ENCODE assay signal across 15 cellular contexts in the genomic region with DNA sequence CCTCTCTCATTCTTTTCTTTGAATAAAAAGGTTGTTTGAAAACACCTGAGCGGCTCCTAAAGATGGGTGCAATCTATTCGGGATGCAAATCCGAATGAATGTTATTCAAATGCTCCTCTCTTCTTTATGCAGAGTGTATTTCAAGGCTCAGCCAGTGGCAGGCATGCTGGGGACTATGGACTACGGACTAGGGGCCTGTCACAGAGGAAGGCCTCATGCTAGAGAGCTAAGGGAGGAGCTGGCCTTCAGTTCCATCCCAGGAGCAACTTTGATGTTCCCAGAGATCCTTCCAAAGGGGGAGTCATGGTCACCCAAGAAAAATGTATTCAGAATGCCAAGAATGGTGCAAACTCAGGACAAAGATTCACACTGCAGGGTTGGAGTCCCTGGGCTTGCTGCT. TPM values are rescaled to one million over a fixed set of nuclear protein-coding genes. Genes with fewer than 3 reads are reported as not detected.
DNase-seq lines count a peak whose midpoint lies in the region; ATAC-seq, FAIRE-seq and TF ChIP-seq lines count a peak whose summit lies in the region.
"Had no signal": no experiment of that assay in that cellular context is flagged by ENCODE, and none has a peak within 500 bp of the region (broad histone marks: within the 10 kb centered on the region; RNA-seq: fewer than 3 reads in every experiment).

No MANE protein-coding gene starts in this region.

- H3K4me1 ChIP-seq in SK-N-SH (ENCODE audit: control insufficient read depth in 1 of 2, insufficient read depth in 2 of 2, low read depth in 1 of 2, low read length in 1 of 2) (peaks cover 8 to 28% of the 10 kb centered on the region in 2 experiments; a peak in 3 of 4 replicates), Karpas-422 (ENCODE audit: low read length) (peaks cover 40% of the 10 kb centered on the region), astrocyte (ENCODE audit: insufficient read depth, low read length) (peaks cover 41% of the 10 kb centered on the region), spleen (peaks cover 37 to 100% (median 71%) of the 10 kb centered on the region in 6 donors), Caco-2 (peaks cover 58% of the 10 kb centered on the region)

- TF ChIP-seq POLR2A in spleen (IDR thresholded peaks at IDR 0.05) = no peak

- H3K9me3 ChIP-seq in SK-N-SH (no peaks in the 10 kb centered on the region), Karpas-422 (ENCODE audit: low read length) (no peaks in the 10 kb centered on the region), astrocyte (ENCODE audit: insufficient read depth, low read depth, low read length) (no peaks in the 10 kb centered on the region), spleen (no peaks in the 10 kb centered on the region), Caco-2 (no peaks in the 10 kb centered on the region)
- H3K9me3 ChIP-seq: gastroesophageal sphincter, SJSA1 had no signal

- no peak for TF ChIP-seq CTCF in SK-N-SH (IDR thresholded peaks at IDR 0.05)
- TF ChIP-seq CTCF in astrocyte (IDR thresholded peaks at IDR 0.05; ENCODE audit: insufficient read depth, low read depth, low read length) = no peak
- no peak for TF ChIP-seq CTCF in spleen (IDR thresholded peaks at IDR 0.05 in 8 of 11, conservative IDR thresholded peaks at IDR 0.05 in 3 of 11)
- TF ChIP-seq CTCF in Caco-2 (IDR thresholded peaks at IDR 0.05; ENCODE audit: insufficient read depth in 1 of 2, low read depth in 1 of 2, low read length in 1 of 2, severe bottlenecking in 1 of 2, unreplicated experiment in 1 of 2) = no peak

- no peak overlapping the region for H3K4me3 Mint-ChIP-seq in astrocyte (ENCODE audit: unreplicated experiment)
- no peak overlapping the region for H3K4me3 Mint-ChIP-seq in Caco-2 (ENCODE audit: unreplicated experiment)

- peak overlapping the region in 1 of 2 experiments; percentile 92; a peak in 1 of 4 replicates for H3K27ac ChIP-seq in SK-N-SH (ENCODE audit: low read depth in 2 of 2, low read length in 1 of 2)
- H3K27ac ChIP-seq in Karpas-422 (ENCODE audit: low read length) = peak overlapping the region; percentile 28; the same call in 1 of the 2 replicates
- no peak overlapping the region for H3K27ac ChIP-seq in astrocyte (ENCODE audit: low read depth, low read length)
- H3K27ac ChIP-seq in spleen = peak overlapping the region in 7 of 8 donors; percentile 43 to 93 (median 88)
- H3K27ac ChIP-seq: 22Rv1 had no signal

- no peak for TF ChIP-seq EP300 in SK-N-SH (IDR thresholded peaks at IDR 0.05; ENCODE audit: borderline replicate concordance in 1 of 2, low read depth in 1 of 2, low read length in 1 of 2)

- H2AFZ ChIP-seq in SK-N-SH (ENCODE audit: low read depth) = no peak overlapping the region
- H2AFZ ChIP-seq in Karpas-422 (ENCODE audit: low read length) = no peak overlapping the region
- H2AFZ ChIP-seq in astrocyte (ENCODE audit: low read depth, low read length) = no peak overlapping the region

- H3K4me2 ChIP-seq in SK-N-SH = peak overlapping the region; percentile 72
- H3K4me2 ChIP-seq in Karpas-422 (ENCODE audit: low read depth, low read length, poor library complexity, severe bottlenecking) = peak overlapping the region; percentile 6
- H3K4me2 ChIP-seq in astrocyte (ENCODE audit: low read length) = peak overlapping the region; percentile 80

- H4K20me1 ChIP-seq in SK-N-SH (ENCODE audit: insufficient read depth) = no peaks in the 10 kb centered on the region
- no peaks in the 10 kb centered on the region for H4K20me1 ChIP-seq in Karpas-422 (ENCODE audit: insufficient read depth, low read depth, low read length)
- H4K20me1 ChIP-seq in astrocyte (ENCODE audit: insufficient read depth, low read length) = no peaks in the 10 kb centered on the region

- no peaks in the 10 kb centered on the region for H3K27me3 Mint-ChIP-seq in astrocyte (ENCODE audit: low read depth, unreplicated experiment)
- H3K27me3 Mint-ChIP-seq in Caco-2 (ENCODE audit: insufficient read depth, unreplicated experiment) = no peaks in the 10 kb centered on the region

- H3K36me3 Mint-ChIP-seq in astrocyte (ENCODE audit: low read depth, unreplicated experiment) = no peaks in the 10 kb centered on the region
- H3K36me3 Mint-ChIP-seq in Caco-2 (ENCODE audit: insufficient read depth, unreplicated experiment) = no peaks in the 10 kb centered on the region

- DNase-seq in SK-N-SH (no peak), Karpas-422 (no peak), astrocyte (ENCODE audit: low read depth) (no peak), spleen (no peak), 8988T (no peak), SK-N-DZ (ENCODE audit: low spot score) (no peak), Caco-2 (no peak)
- DNase-seq: DMS79, dorsolateral prefrontal cortex, left ventricle myocardium superior, NCI-H69 had no signal

- POLR2A ChIA-PET in SK-N-SH (lab: Yijun Ruan, JAX) (no interaction called here), Caco-2 (lab: Charles Lee) (no interaction called here)

- no peak for ATAC-seq in SK-N-SH treated with all-trans-retinoic acid at 6 μM for 48 hours
- ATAC-seq: gastroesophageal sphincter had no signal

- peaks cover 25% of the 10 kb centered on the region for H3F3A ChIP-seq in SK-N-SH (replicated peaks; ENCODE audit: insufficient read depth)

- no peak for FAIRE-seq in astrocyte (lab: Jason Lieb, UNC)

- TF ChIP-seq RAD21 in SK-N-SH (IDR thresholded peaks at IDR 0.05; ENCODE audit: low read length) = no peak

- intact Hi-C loops in spleen (cut with DNase I; ENCODE audit: low total_unique reads) (no loop called here), Caco-2 (cut with micrococcal nuclease; ENCODE audit: unreplicated experiment) (loop anchor here (5.0 kb wide), 3 partner anchors 37 to 72 kb away; no protein-coding TSS in a partner anchor)

- BruUV-seq in Caco-2 (replicated peaks; lab: Mats Ljungman, UMichigan) = no TSS peak

- H3K9ac ChIP-seq in SK-N-SH (no peak overlapping the region), Karpas-422 (ENCODE audit: low read length) (no peak overlapping the region), astrocyte (ENCODE audit: low read length) (no peak overlapping the region)

- H3K27me3 ChIP-seq in SK-N-SH (ENCODE audit: insufficient read depth) = no peaks in the 10 kb centered on the region
- H3K27me3 ChIP-seq in Karpas-422 (ENCODE audit: low read length) = no peaks in the 10 kb centered on the region
- no peaks in the 10 kb centered on the region for H3K27me3 ChIP-seq in astrocyte (ENCODE audit: insufficient read depth, low read length)
- H3K27me3 ChIP-seq in spleen (replicated peaks in 1 of 7) = no peaks in the 10 kb centered on the region
- H3K27me3 ChIP-seq in Caco-2 (replicated peaks; ENCODE audit: control insufficient read depth, insufficient read depth, low read length) = no peaks in the 10 kb centered on the region
- H3K27me3 ChIP-seq: dorsolateral prefrontal cortex, gastroesophageal sphincter, SJSA1 had no signal

- no peaks in the 10 kb centered on the region for H3K36me3 ChIP-seq in SK-N-SH (replicated peaks in 1 of 2; ENCODE audit: control insufficient read depth in 1 of 2, insufficient read depth in 2 of 2, low read length in 1 of 2)
- peaks cover 19% of the 10 kb centered on the region for H3K36me3 ChIP-seq in Karpas-422 (ENCODE audit: insufficient read depth, low read length)
- no peaks in the 10 kb centered on the region for H3K36me3 ChIP-seq in astrocyte (ENCODE audit: insufficient read depth, low read length)
- peaks cover 0 to 60% (median 9%) of the 10 kb centered on the region in 6 donors for H3K36me3 ChIP-seq in spleen
- H3K36me3 ChIP-seq in Caco-2 (ENCODE audit: control insufficient read depth, insufficient read depth, low read length) = no peaks in the 10 kb centered on the region
- H3K36me3 ChIP-seq: gastroesophageal sphincter, SJSA1 had no signal

- H3K9me2 ChIP-seq in SK-N-SH = no peaks in the 10 kb centered on the region
- no peaks in the 10 kb centered on the region for H3K9me2 ChIP-seq in Karpas-422 (replicated peaks; ENCODE audit: insufficient read depth, low read length)

- H3K4me1 Mint-ChIP-seq in astrocyte (ENCODE audit: low read depth, unreplicated experiment) = peaks cover 48% of the 10 kb centered on the region
- H3K4me1 Mint-ChIP-seq in Caco-2 (ENCODE audit: low read depth, unreplicated experiment) = peaks cover 41% of the 10 kb centered on the region

- H3K79me2 ChIP-seq in SK-N-SH (ENCODE audit: insufficient read depth) (no peaks in the 10 kb centered on the region), Karpas-422 (ENCODE audit: low read length) (peaks cover 54% of the 10 kb centered on the region), astrocyte (ENCODE audit: insufficient read depth, low read length) (no peaks in the 10 kb centered on the region)

- CTCF ChIA-PET in SK-N-SH (lab: Yijun Ruan, JAX) (no interaction called here), Caco-2 (lab: Charles Lee) (no interaction called here)

- WGBS in SK-N-SH (ENCODE audit: low lambda C conversion rate) = 100% methylated on average over 4 of the region's 4 CpGs
- WGBS in spleen, 5 donors = 63 to 82% (median 77%) methylated on average over 4 of the region's 4 CpGs

- no peak overlapping the region for H3K4me3 ChIP-seq in SK-N-SH (ENCODE audit: low read depth in 2 of 2, low read length in 1 of 2)
- no peak overlapping the region for H3K4me3 ChIP-seq in Karpas-422 (ENCODE audit: low read length)
- no peak overlapping the region for H3K4me3 ChIP-seq in astrocyte (ENCODE audit: insufficient read depth, low read depth, low read length)
- H3K4me3 ChIP-seq in spleen = peak overlapping the region in 1 of 8 donors; percentile 49
- no peak overlapping the region for H3K4me3 ChIP-seq in Caco-2 (ENCODE audit: low read depth, low read length)
- H3K4me3 ChIP-seq: dorsolateral prefrontal cortex, gastroesophageal sphincter, SJSA1 had no signal

- H3K27ac Mint-ChIP-seq in astrocyte (ENCODE audit: unreplicated experiment) (no peak overlapping the region), Caco-2 (ENCODE audit: unreplicated experiment) (no peak overlapping the region)

- H3K9me3 Mint-ChIP-seq in astrocyte (ENCODE audit: unreplicated experiment) (peaks cover 1% of the 10 kb centered on the region), Caco-2 (ENCODE audit: unreplicated experiment) (no peaks in the 10 kb centered on the region)

TF ChIP-seq in SK-N-SH, 30 proteins besides CTCF, POLR2A, EP300 and RAD21 (continues in another document):
- TF ChIP-seq FOXM1 (IDR thresholded peaks at IDR 0.05; ENCODE audit: low read depth) (no peak), POLR2AphosphoS5 (IDR thresholded peaks at IDR 0.05; ENCODE audit: low read depth, low read length) (no peak), RFX5 (IDR thresholded peaks at IDR 0.05; ENCODE audit: low read length) (no peak)

TF ChIP-seq in SK-N-SH treated with all-trans-retinoic acid at 6 μM for 48 hours, 23 proteins besides CTCF, POLR2A, EP300 and RAD21 (continues in another document):
- TF ChIP-seq TCF4 (CRISPR knock-in tag; IDR thresholded peaks at IDR 0.05; ENCODE audit: borderline replicate concordance) (no peak), TOX (CRISPR knock-in tag; IDR thresholded peaks at IDR 0.05; ENCODE audit: borderline replicate concordance) (no peak)

RNA-seq across cellular contexts. Expression of a gene that starts 9.3 kb away (rescaled TPM):
- polyA plus RNA-seq in SK-N-SH (2012; rRNA removed) = 1.2 and 1.3 TPM in 2 replicates
- polyA plus RNA-seq in SK-N-SH (2012; cell fraction: cytosol; rRNA removed) = 0.90 and 1.6 TPM in 2 replicates
- 0.47 and 0.83 TPM in 2 replicates for polyA plus RNA-seq in SK-N-SH (2012; cell fraction: nucleus; rRNA removed)
- 314 and 512 TPM in 2 replicates for total RNA-seq in Karpas-422 (2014; rRNA removed; shearing (Covaris generic); ENCODE audit: low replicate concordance)
- total RNA-seq in astrocyte = 2.9 and 4.5 TPM in 2 replicates
- total RNA-seq in spleen = 100 to 1,000 TPM in 4 of 7 donors, 10 to 100 TPM in 3; 43.7 to 268 (median 106) TPM
- polyA plus RNA-seq in spleen = 10 to 100 TPM; 36.8 to 58.5 (median 44.1) TPM
- polyA plus RNA-seq in SK-N-DZ (2014; cell fraction: cytosol; rRNA removed) = not detected in 2 replicates
- not detected in 2 replicates for polyA plus RNA-seq in SK-N-DZ (2014; cell fraction: nucleus; rRNA removed)
- 0.37 and 1.1 TPM in 2 replicates for total RNA-seq in Caco-2 (2022)

Comparison
In these comparisons a context has a peak if more than half of its experiments do, and no peak if none do; other contexts are left out.
1. H3K4me2 ChIP-seq: peak in every context shown above with its lines; median percentile 80 in astrocyte; 72 in SK-N-SH; 6 in Karpas-422.